Comparison of ENCODE assay signal across 8 cellular contexts in the genomic region with DNA sequence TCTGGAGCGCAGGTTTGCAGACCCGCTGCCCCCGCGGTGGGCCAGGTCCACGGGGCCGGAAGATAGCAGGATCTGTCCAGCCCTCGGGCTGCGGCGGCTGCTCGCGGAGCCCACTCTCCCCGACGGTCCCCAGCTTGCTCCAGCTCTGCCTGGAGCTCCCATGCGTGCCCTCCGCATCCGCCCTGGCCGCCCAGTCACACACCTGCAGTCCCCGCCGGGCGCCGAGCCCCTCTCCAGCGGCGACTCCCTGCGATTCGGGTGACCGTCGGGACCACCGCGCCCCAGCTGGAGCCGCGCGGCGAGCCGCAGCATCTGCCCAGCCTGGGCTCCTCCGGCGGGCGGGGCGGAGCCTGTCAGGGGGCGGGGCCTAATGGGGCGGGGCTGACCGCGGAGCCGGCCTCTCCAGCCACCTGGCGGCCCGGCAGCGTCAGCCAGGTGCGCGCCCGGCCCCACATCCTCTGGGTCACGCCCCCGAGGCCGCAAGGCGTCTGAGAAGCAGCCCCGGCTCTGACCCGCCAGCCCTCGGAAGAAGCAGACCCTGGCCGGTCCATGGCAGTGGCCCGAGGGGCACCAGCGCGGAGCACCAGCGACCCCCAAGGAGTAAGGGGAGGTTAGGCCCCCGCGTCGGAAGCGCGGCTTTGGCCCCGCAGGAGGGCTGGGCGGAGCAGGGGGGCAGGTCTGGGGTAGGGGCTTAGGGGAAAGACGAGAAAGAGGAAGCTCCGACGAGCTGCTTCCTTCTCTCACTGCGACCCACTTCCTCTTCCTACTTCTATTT. TPM values are rescaled to one million over a fixed set of nuclear protein-coding genes. Genes with fewer than 3 reads are reported as not detected.
DNase-seq lines count a peak whose midpoint lies in the region; ATAC-seq lines count a peak whose summit lies in the region.

A gene with protein sequence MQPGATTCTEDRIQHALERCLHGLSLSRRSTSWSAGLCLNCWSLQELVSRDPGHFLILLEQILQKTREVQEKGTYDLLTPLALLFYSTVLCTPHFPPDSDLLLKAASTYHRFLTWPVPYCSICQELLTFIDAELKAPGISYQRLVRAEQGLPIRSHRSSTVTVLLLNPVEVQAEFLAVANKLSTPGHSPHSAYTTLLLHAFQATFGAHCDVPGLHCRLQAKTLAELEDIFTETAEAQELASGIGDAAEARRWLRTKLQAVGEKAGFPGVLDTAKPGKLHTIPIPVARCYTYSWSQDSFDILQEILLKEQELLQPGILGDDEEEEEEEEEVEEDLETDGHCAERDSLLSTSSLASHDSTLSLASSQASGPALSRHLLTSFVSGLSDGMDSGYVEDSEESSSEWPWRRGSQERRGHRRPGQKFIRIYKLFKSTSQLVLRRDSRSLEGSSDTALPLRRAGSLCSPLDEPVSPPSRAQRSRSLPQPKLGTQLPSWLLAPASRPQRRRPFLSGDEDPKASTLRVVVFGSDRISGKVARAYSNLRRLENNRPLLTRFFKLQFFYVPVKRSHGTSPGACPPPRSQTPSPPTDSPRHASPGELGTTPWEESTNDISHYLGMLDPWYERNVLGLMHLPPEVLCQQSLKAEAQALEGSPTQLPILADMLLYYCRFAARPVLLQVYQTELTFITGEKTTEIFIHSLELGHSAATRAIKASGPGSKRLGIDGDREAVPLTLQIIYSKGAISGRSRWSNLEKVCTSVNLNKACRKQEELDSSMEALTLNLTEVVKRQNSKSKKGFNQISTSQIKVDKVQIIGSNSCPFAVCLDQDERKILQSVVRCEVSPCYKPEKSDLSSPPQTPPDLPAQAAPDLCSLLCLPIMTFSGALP (minus strand): TSS at position 314 of the 775 bp plus-strand sequence. CDS start 54,213 bp downstream, outside the sequence.

- no peaks in the 10 kb centered on the region for H3K36me3 ChIP-seq in MG63

- peaks cover 12% of the 10 kb centered on the region for H3K36me3 Mint-ChIP-seq in T-helper 17 cell (ENCODE audit: low read depth)

- peak within 1 kb of the TSS; percentile 98 for H3K4me3 Mint-ChIP-seq in T-helper 17 cell

- no peak within 1 kb of the TSS for H3K4me3 ChIP-seq in MG63

- H3K4me1 Mint-ChIP-seq in T-helper 17 cell: peaks cover 29% of the 10 kb centered on the region

- DNase-seq in T-helper 17 cell (peak; percentile 68 to 84 (median 84)), medulla oblongata (ENCODE audit: extremely low spot score) (peak; percentile 45), MG63 (no peak), hepatic stellate cell (ENCODE audit: low spot score) (no peak)
- DNase-seq in stimulated activated CD8-positive, alpha-beta memory T cell treated with anti-CD3 and anti-CD28 coated beads, Interleukin-2, amount 100 ng/mL, for 48 hours (ENCODE audit: low read depth in 2 of 2): peak; percentile 77 to 80

- H3K9me3 ChIP-seq in T-helper 17 cell (ENCODE audit: control insufficient read depth, low read length, poor library complexity, severe bottlenecking) (no peaks in the 10 kb centered on the region), MG63 (no peaks in the 10 kb centered on the region)

- peaks cover 2% of the 10 kb centered on the region; the same call in 1 of the 2 replicates for H3K27me3 ChIP-seq in MG63

- H3K27ac Mint-ChIP-seq in T-helper 17 cell: peak within 1 kb of the TSS; percentile 97

- H3K27me3 Mint-ChIP-seq in T-helper 17 cell: no peaks in the 10 kb centered on the region

- ATAC-seq in GM18861 (IDR thresholded peaks at IDR 0.05; ENCODE audit: unreplicated experiment): peak; percentile 50
- ATAC-seq in HG03064 (IDR thresholded peaks at IDR 0.05; ENCODE audit: low read depth, unreplicated experiment): peak; percentile 46
- peak; percentile 83 for ATAC-seq in T-helper 17 cell

- WGBS in adipose tissue, 3 donors: 3% methylated on average over 61 to 72 of the region's 72 CpGs

- peak within 1 kb of the TSS; percentile 29 for H3K27ac ChIP-seq in adipose tissue (ENCODE audit: low read depth, low read length)

RNA-seq across cellular contexts. Expression of the gene that starts here (rescaled TPM):
- total RNA-seq in T-helper 17 cell: 100 to 1,000 TPM; 164 to 177 TPM
- polyA plus RNA-seq in adipose tissue: 1 to 10 TPM; 1.2 to 6.9 (median 3.9) TPM
- not detected in 2 replicates for total RNA-seq in MG63 (2014; rRNA removed; shearing (Covaris generic); ENCODE audit: low replicate concordance)

Comparison
In these comparisons a context has a peak if more than half of its experiments do, and no peak if none do; other contexts are left out.
1. RNA of the gene that starts here (total RNA-seq): 164 to 177 TPM in T-helper 17 cell; not detected in MG63; every median in the first group is over 100 times any median in the second.
2. DNase-seq: peak in T-helper 17 cell (3 of 3), medulla oblongata (single experiment) and stimulated activated CD8-positive, alpha-beta memory T cell treated with anti-CD3 and anti-CD28 coated beads, Interleukin-2, amount 100 ng/mL, for 48 hours (2 of 2); none in MG63 (single experiment) and hepatic stellate cell (single experiment).
3. Peak in every context shown above with its lines, with median percentiles within 50 percentile points of each other: ATAC-seq.